22 cellular contexts compared by ENCODE assay signal in genomic region chr2:138110453-138111083, GRCh38.
DNase-seq lines count a peak whose midpoint lies in the region; ATAC-seq, FAIRE-seq and TF ChIP-seq lines count a peak whose summit lies in the region.
"Had no signal": no experiment of that assay in that cellular context is flagged by ENCODE, and none has a peak within 500 bp of the region (broad histone marks: within the 10 kb centered on the region; RNA-seq: fewer than 3 reads in every experiment).

No MANE protein-coding gene starts in this region.

- H3K27me3 Mint-ChIP-seq in Caco-2 (ENCODE audit: insufficient read depth, unreplicated experiment) (no peaks in the 10 kb centered on the region), WTC11 (ENCODE audit: low read depth) (no peaks in the 10 kb centered on the region)
- H3K27me3 Mint-ChIP-seq: CD4-positive, alpha-beta memory T cell had no signal

- TF ChIP-seq POLR2A in right lobe of liver (IDR thresholded peaks at IDR 0.05): no peak

- no peak overlapping the region for H3K4me3 Mint-ChIP-seq in Caco-2 (ENCODE audit: unreplicated experiment)
- no peak overlapping the region for H3K4me3 Mint-ChIP-seq in WTC11
- H3K4me3 Mint-ChIP-seq: CD4-positive, alpha-beta memory T cell; GM23338 had no signal

- POLR2A ChIA-PET in Caco-2 (lab: Charles Lee) (no interaction called here), WTC11 (lab: Charles Lee) (no interaction called here)

- no peaks in the 10 kb centered on the region for H4K20me1 ChIP-seq in hepatocyte (ENCODE audit: insufficient read depth, poor library complexity, severe bottlenecking)

- H3K36me3 ChIP-seq in Caco-2 (ENCODE audit: control insufficient read depth, insufficient read depth, low read length): no peaks in the 10 kb centered on the region
- no peaks in the 10 kb centered on the region for H3K36me3 ChIP-seq in hepatocyte (replicated peaks; ENCODE audit: insufficient read depth, low read depth)
- no peaks in the 10 kb centered on the region for H3K36me3 ChIP-seq in right lobe of liver
- no peaks in the 10 kb centered on the region for H3K36me3 ChIP-seq in pancreas

- H3K9me2 ChIP-seq in hepatocyte (replicated peaks; ENCODE audit: insufficient read depth): no peaks in the 10 kb centered on the region

- peak overlapping the region; percentile 57 for H3K27ac ChIP-seq in hepatocyte
- H3K27ac ChIP-seq in right lobe of liver: peak overlapping the region; percentile 34 to 60 (median 39)
- H3K27ac ChIP-seq in pancreas: no peak overlapping the region
- H3K27ac ChIP-seq: 22Rv1, A549, C4-2B had no signal

- no peak overlapping the region for H3K4me2 ChIP-seq in hepatocyte
- H3K4me2 ChIP-seq: A549, GM23338 had no signal

- no peak for ATAC-seq in WTC11
- ATAC-seq in right lobe of liver: peak; percentile 83 to 94 (median 88)
- no peak for ATAC-seq in pancreas
- ATAC-seq in HG03045 (IDR thresholded peaks at IDR 0.05; ENCODE audit: unreplicated experiment): no peak
- ATAC-seq: A549, GM12878, GM23338 had no signal

- DNase-seq in Caco-2 (peak in 1 of 2 experiments; percentile 17), WTC11 (ENCODE audit: low spot score) (no peak), hepatocyte (ENCODE audit: low spot score) (peak; percentile 16), right lobe of liver (no peak), NCI-H2029 treated with DMSO at 0.1 percent for 48 hours (lab: John Stamatoyannopoulos, UW) (no peak), pancreas (no peak)
- DNase-seq: AML-193; Calu3; CD4-positive, alpha-beta memory T cell; DMS53; DND-41; EL; HCEC 1CT had no signal

- H3K4me1 Mint-ChIP-seq in Caco-2 (ENCODE audit: low read depth, unreplicated experiment): peaks cover 46% of the 10 kb centered on the region
- no peaks in the 10 kb centered on the region for H3K4me1 Mint-ChIP-seq in WTC11
- H3K4me1 Mint-ChIP-seq: CD4-positive, alpha-beta memory T cell had no signal

- TF ChIP-seq CTCF in Caco-2 (IDR thresholded peaks at IDR 0.05; ENCODE audit: insufficient read depth in 1 of 2, low read depth in 1 of 2, low read length in 1 of 2, severe bottlenecking in 1 of 2, unreplicated experiment in 1 of 2): no peak
- TF ChIP-seq CTCF in WTC11 (IDR thresholded peaks at IDR 0.05): no peak
- TF ChIP-seq CTCF in hepatocyte (IDR thresholded peaks at IDR 0.05; ENCODE audit: poor library complexity): no peak
- TF ChIP-seq CTCF in right lobe of liver (IDR thresholded peaks at IDR 0.05): no peak
- no peak for TF ChIP-seq CTCF in pancreas (IDR thresholded peaks at IDR 0.05)

- no peak for FAIRE-seq in pancreas (lab: Jason Lieb, UNC)
- FAIRE-seq: A549, GM12878, GM19239, H54, HTR-8/SVneo had no signal

- CTCF ChIA-PET in Caco-2 (lab: Charles Lee) (no interaction called here), WTC11 (lab: Charles Lee) (no interaction called here)

- no peak overlapping the region for H2AFZ ChIP-seq in hepatocyte
- H2AFZ ChIP-seq: GM23338 had no signal

- no peaks in the 10 kb centered on the region for H3K79me2 ChIP-seq in hepatocyte

- H3K27me3 ChIP-seq in Caco-2 (replicated peaks; ENCODE audit: control insufficient read depth, insufficient read depth, low read length) (no peaks in the 10 kb centered on the region), hepatocyte (no peaks in the 10 kb centered on the region), right lobe of liver (no peaks in the 10 kb centered on the region), pancreas (no peaks in the 10 kb centered on the region)

- peaks cover 51% of the 10 kb centered on the region for H3K9me3 Mint-ChIP-seq in Caco-2 (ENCODE audit: unreplicated experiment)
- H3K9me3 Mint-ChIP-seq in WTC11: peaks cover 16% of the 10 kb centered on the region

- intact Hi-C loops in Caco-2 (cut with micrococcal nuclease; ENCODE audit: unreplicated experiment): no loop called here
- intact Hi-C loops in right lobe of liver (cut with DNase I): no loop called here
- intact Hi-C loops in pancreas (cut with DNase I): no loop called here

- no TSS peak for BruUV-seq in Caco-2 (replicated peaks; lab: Mats Ljungman, UMichigan)

- peaks cover 59% of the 10 kb centered on the region for H3K4me1 ChIP-seq in Caco-2
- no peaks in the 10 kb centered on the region for H3K4me1 ChIP-seq in hepatocyte (ENCODE audit: insufficient read depth)
- peaks cover 0 to 9% (median 2%) of the 10 kb centered on the region in 4 donors for H3K4me1 ChIP-seq in right lobe of liver
- no peaks in the 10 kb centered on the region for H3K4me1 ChIP-seq in pancreas

- peaks cover 9% of the 10 kb centered on the region for H3K9me3 ChIP-seq in Caco-2
- H3K9me3 ChIP-seq in hepatocyte (ENCODE audit: low read depth): no peaks in the 10 kb centered on the region
- no peaks in the 10 kb centered on the region for H3K9me3 ChIP-seq in right lobe of liver
- no peaks in the 10 kb centered on the region for H3K9me3 ChIP-seq in pancreas
- H3K9me3 ChIP-seq: A549 had no signal

- H3K4me3 ChIP-seq in Caco-2 (ENCODE audit: low read depth, low read length) (no peak overlapping the region), hepatocyte (no peak overlapping the region), right lobe of liver (no peak overlapping the region), pancreas (no peak overlapping the region)
- H3K4me3 ChIP-seq: A549, GM12878, GM23338 had no signal

- H3K36me3 Mint-ChIP-seq in Caco-2 (ENCODE audit: insufficient read depth, unreplicated experiment): peaks cover 6% of the 10 kb centered on the region
- H3K36me3 Mint-ChIP-seq in WTC11: peaks cover 13% of the 10 kb centered on the region
- H3K36me3 Mint-ChIP-seq: CD4-positive, alpha-beta memory T cell had no signal

- 85% methylated on average over 2 of the region's 2 CpGs for WGBS in hepatocyte (ENCODE audit: low lambda C conversion rate, missing lambda C conversion rate)
- WGBS in right lobe of liver (ENCODE audit: insufficient coverage, low coverage, low lambda C conversion rate, missing lambda C conversion rate): 44% methylated on average over 2 of the region's 2 CpGs
- WGBS in pancreas, 2 donors: 85 to 88% methylated on average over 2 of the region's 2 CpGs

- H3K27ac Mint-ChIP-seq in Caco-2 (ENCODE audit: unreplicated experiment) (peak overlapping the region; percentile 49), WTC11 (no peak overlapping the region)
- H3K27ac Mint-ChIP-seq: CD4-positive, alpha-beta memory T cell; GM23338 had no signal

TF ChIP-seq in WTC11, 78 proteins besides CTCF, POLR2A, EP300 and RAD21:
- no peak for TF ChIP-seq MLX (CRISPR knock-in tag; IDR thresholded peaks at IDR 0.05)
- TF ChIP-seq CREM (CRISPR knock-in tag; IDR thresholded peaks at IDR 0.05): no peak
- peak; percentile 40; the same call in 1 of the 2 replicates for TF ChIP-seq GABPB1 (CRISPR knock-in tag; IDR thresholded peaks at IDR 0.05)

Comparison
In these comparisons a context has a peak if more than half of its experiments do, and no peak if none do; other contexts are left out.
1. ATAC-seq: peak in right lobe of liver (4 of 4); none in WTC11 (single experiment), pancreas (0 of 4) and HG03045 (single experiment).
2. H3K27ac ChIP-seq: peak in hepatocyte (single experiment) and right lobe of liver (3 of 3); none in pancreas (0 of 4).